2 cellular contexts compared by ENCODE assay signal in the genomic region with DNA sequence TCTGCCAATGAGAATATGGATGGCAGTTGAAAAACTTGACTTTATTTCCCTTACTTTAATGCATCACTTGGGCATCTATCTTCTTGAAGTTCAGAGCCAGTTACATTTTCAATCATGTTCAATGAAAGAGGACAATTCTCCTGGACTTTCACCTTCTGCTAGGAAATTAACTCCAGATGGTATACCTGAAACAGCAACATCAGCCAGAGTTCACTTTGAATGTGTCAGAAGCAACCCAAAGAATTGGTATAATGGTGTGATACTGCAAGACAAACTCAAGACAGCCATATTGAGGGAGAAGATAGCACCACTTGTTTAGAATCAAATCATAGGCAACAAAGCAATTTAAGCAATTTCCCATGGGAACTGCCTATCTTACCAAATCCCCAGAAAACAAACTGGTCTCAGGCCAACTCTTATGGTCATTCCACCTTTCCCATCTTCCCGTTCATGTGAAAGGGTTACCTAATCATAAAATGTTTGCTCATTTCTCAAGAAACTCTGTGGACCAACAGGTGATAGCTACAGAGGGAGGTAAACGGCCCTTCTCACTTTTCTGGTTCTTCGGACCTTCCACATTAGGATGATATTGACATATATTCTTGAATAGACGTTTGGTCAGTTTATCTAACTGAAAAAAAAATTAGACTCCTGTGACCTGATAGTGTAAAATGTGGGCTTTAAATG.
TF ChIP-seq lines count a peak whose summit lies in the region.

No MANE protein-coding gene starts in this region.

TF ChIP-seq in liver, 16 proteins besides CTCF, POLR2A, EP300 and RAD21:
- TF ChIP-seq, protein P1, sequence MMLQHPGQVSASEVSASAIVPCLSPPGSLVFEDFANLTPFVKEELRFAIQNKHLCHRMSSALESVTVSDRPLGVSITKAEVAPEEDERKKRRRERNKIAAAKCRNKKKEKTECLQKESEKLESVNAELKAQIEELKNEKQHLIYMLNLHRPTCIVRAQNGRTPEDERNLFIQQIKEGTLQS (IDR thresholded peaks at IDR 0.05) = no peak
- TF ChIP-seq SP1 (IDR thresholded peaks at IDR 0.05) = peak; percentile 32
- no peak for TF ChIP-seq GABPA (IDR thresholded peaks at IDR 0.05 in 1 of 2, conservative IDR thresholded peaks at IDR 0.05 in 1 of 2)
- peak in 1 of 2 donors; percentile 58 for TF ChIP-seq JUND (IDR thresholded peaks at IDR 0.05)
- peak; percentile 57 for TF ChIP-seq FOXA2 (IDR thresholded peaks at IDR 0.05)
- TF ChIP-seq, protein P2, sequence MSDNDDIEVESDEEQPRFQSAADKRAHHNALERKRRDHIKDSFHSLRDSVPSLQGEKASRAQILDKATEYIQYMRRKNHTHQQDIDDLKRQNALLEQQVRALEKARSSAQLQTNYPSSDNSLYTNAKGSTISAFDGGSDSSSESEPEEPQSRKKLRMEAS (IDR thresholded peaks at IDR 0.05) = peak; percentile 83
- TF ChIP-seq RXRA (IDR thresholded peaks at IDR 0.05) = peak; percentile 50 to 88
- TF ChIP-seq HNF4G (IDR thresholded peaks at IDR 0.05) = no peak
- TF ChIP-seq, protein P3, sequence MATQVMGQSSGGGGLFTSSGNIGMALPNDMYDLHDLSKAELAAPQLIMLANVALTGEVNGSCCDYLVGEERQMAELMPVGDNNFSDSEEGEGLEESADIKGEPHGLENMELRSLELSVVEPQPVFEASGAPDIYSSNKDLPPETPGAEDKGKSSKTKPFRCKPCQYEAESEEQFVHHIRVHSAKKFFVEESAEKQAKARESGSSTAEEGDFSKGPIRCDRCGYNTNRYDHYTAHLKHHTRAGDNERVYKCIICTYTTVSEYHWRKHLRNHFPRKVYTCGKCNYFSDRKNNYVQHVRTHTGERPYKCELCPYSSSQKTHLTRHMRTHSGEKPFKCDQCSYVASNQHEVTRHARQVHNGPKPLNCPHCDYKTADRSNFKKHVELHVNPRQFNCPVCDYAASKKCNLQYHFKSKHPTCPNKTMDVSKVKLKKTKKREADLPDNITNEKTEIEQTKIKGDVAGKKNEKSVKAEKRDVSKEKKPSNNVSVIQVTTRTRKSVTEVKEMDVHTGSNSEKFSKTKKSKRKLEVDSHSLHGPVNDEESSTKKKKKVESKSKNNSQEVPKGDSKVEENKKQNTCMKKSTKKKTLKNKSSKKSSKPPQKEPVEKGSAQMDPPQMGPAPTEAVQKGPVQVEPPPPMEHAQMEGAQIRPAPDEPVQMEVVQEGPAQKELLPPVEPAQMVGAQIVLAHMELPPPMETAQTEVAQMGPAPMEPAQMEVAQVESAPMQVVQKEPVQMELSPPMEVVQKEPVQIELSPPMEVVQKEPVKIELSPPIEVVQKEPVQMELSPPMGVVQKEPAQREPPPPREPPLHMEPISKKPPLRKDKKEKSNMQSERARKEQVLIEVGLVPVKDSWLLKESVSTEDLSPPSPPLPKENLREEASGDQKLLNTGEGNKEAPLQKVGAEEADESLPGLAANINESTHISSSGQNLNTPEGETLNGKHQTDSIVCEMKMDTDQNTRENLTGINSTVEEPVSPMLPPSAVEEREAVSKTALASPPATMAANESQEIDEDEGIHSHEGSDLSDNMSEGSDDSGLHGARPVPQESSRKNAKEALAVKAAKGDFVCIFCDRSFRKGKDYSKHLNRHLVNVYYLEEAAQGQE (IDR thresholded peaks at IDR 0.05) = peak; percentile 64
- TF ChIP-seq TAF1 (conservative IDR thresholded peaks at IDR 0.05) = no peak
- TF ChIP-seq NR2F2 (IDR thresholded peaks at IDR 0.05) = no peak
- no peak for TF ChIP-seq EGR1 (IDR thresholded peaks at IDR 0.05; ENCODE audit: low read depth in 2 of 2)
- TF ChIP-seq FOXA1 (IDR thresholded peaks at IDR 0.05) = peak; percentile 75
- peak; percentile 88 for TF ChIP-seq YY1 (IDR thresholded peaks at IDR 0.05)
- TF ChIP-seq HNF4A (conservative IDR thresholded peaks at IDR 0.05) = peak; percentile 72 to 88
- TF ChIP-seq, protein P4, sequence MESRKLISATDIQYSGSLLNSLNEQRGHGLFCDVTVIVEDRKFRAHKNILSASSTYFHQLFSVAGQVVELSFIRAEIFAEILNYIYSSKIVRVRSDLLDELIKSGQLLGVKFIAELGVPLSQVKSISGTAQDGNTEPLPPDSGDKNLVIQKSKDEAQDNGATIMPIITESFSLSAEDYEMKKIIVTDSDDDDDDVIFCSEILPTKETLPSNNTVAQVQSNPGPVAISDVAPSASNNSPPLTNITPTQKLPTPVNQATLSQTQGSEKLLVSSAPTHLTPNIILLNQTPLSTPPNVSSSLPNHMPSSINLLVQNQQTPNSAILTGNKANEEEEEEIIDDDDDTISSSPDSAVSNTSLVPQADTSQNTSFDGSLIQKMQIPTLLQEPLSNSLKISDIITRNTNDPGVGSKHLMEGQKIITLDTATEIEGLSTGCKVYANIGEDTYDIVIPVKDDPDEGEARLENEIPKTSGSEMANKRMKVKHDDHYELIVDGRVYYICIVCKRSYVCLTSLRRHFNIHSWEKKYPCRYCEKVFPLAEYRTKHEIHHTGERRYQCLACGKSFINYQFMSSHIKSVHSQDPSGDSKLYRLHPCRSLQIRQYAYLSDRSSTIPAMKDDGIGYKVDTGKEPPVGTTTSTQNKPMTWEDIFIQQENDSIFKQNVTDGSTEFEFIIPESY (IDR thresholded peaks at IDR 0.05) = peak; percentile 75
TF ChIP-seq in liver: peak in this region for 10.

TF ChIP-seq in HepG2, 621 proteins besides CTCF, POLR2A, EP300 and RAD21:
- TF ChIP-seq, protein P5, sequence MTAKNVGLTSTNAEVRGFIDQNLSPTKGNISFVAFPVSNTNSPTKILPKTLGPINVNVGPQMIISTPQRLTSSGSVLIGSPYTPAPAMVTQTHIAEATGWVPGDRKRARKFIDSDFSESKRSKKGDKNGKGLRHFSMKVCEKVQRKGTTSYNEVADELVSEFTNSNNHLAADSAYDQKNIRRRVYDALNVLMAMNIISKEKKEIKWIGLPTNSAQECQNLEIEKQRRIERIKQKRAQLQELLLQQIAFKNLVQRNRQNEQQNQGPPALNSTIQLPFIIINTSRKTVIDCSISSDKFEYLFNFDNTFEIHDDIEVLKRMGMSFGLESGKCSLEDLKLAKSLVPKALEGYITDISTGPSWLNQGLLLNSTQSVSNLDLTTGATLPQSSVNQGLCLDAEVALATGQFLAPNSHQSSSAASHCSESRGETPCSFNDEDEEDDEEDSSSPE (CRISPR knock-in tag; IDR thresholded peaks at IDR 0.05) = no peak
- TF ChIP-seq ZNF644 (CRISPR knock-in tag; IDR thresholded peaks at IDR 0.05; ENCODE audit: low read depth) (no peak), NFE2L2 (IDR thresholded peaks at IDR 0.05; ENCODE audit: low read length) (no peak), SAFB2 (CRISPR knock-in tag; IDR thresholded peaks at IDR 0.05; ENCODE audit: borderline replicate concordance, low read depth) (no peak), ZNF878 (CRISPR knock-in tag; IDR thresholded peaks at IDR 0.05) (no peak), ZNF543 (CRISPR knock-in tag; IDR thresholded peaks at IDR 0.05) (no peak), SUZ12 (IDR thresholded peaks at IDR 0.05; ENCODE audit: low read depth, low read length) (no peak), ZNF468 (CRISPR knock-in tag; IDR thresholded peaks at IDR 0.05) (no peak), HOXA9 (CRISPR knock-in tag; IDR thresholded peaks at IDR 0.05; ENCODE audit: borderline replicate concordance) (no peak), ZNF530 (CRISPR knock-in tag; IDR thresholded peaks at IDR 0.05; ENCODE audit: low read depth) (no peak), SPEN (CRISPR knock-in tag; IDR thresholded peaks at IDR 0.05; ENCODE audit: low read depth) (no peak), SOX13 (IDR thresholded peaks at IDR 0.05) (no peak), SOX13 (CRISPR knock-in tag; conservative IDR thresholded peaks at IDR 0.05 in 1 of 2, IDR thresholded peaks at IDR 0.05 in 1 of 2) (no peak), ZBTB7A (CRISPR knock-in tag; IDR thresholded peaks at IDR 0.05) (no peak), HHEX (CRISPR knock-in tag; IDR thresholded peaks at IDR 0.05) (no peak), ZNF501 (CRISPR knock-in tag; IDR thresholded peaks at IDR 0.05) (no peak), ZNF841 (CRISPR knock-in tag; IDR thresholded peaks at IDR 0.05; ENCODE audit: borderline replicate concordance) (no peak)
- TF ChIP-seq, protein P6, sequence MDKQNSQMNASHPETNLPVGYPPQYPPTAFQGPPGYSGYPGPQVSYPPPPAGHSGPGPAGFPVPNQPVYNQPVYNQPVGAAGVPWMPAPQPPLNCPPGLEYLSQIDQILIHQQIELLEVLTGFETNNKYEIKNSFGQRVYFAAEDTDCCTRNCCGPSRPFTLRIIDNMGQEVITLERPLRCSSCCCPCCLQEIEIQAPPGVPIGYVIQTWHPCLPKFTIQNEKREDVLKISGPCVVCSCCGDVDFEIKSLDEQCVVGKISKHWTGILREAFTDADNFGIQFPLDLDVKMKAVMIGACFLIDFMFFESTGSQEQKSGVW (CRISPR knock-in tag; IDR thresholded peaks at IDR 0.05; ENCODE audit: borderline replicate concordance) = no peak
- TF ChIP-seq, protein P7, sequence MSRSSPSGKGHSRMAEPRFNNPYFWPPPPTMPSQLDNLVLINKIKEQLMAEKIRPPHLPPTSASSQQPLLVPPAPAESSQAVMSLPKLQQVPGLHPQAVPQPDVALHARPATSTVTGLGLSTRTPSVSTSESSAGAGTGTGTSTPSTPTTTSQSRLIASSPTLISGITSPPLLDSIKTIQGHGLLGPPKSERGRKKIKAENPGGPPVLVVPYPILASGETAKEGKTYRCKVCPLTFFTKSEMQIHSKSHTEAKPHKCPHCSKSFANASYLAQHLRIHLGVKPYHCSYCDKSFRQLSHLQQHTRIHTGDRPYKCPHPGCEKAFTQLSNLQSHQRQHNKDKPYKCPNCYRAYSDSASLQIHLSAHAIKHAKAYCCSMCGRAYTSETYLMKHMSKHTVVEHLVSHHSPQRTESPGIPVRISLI (CRISPR knock-in tag; IDR thresholded peaks at IDR 0.05; ENCODE audit: borderline replicate concordance) = no peak
- TF ChIP-seq, protein P8, sequence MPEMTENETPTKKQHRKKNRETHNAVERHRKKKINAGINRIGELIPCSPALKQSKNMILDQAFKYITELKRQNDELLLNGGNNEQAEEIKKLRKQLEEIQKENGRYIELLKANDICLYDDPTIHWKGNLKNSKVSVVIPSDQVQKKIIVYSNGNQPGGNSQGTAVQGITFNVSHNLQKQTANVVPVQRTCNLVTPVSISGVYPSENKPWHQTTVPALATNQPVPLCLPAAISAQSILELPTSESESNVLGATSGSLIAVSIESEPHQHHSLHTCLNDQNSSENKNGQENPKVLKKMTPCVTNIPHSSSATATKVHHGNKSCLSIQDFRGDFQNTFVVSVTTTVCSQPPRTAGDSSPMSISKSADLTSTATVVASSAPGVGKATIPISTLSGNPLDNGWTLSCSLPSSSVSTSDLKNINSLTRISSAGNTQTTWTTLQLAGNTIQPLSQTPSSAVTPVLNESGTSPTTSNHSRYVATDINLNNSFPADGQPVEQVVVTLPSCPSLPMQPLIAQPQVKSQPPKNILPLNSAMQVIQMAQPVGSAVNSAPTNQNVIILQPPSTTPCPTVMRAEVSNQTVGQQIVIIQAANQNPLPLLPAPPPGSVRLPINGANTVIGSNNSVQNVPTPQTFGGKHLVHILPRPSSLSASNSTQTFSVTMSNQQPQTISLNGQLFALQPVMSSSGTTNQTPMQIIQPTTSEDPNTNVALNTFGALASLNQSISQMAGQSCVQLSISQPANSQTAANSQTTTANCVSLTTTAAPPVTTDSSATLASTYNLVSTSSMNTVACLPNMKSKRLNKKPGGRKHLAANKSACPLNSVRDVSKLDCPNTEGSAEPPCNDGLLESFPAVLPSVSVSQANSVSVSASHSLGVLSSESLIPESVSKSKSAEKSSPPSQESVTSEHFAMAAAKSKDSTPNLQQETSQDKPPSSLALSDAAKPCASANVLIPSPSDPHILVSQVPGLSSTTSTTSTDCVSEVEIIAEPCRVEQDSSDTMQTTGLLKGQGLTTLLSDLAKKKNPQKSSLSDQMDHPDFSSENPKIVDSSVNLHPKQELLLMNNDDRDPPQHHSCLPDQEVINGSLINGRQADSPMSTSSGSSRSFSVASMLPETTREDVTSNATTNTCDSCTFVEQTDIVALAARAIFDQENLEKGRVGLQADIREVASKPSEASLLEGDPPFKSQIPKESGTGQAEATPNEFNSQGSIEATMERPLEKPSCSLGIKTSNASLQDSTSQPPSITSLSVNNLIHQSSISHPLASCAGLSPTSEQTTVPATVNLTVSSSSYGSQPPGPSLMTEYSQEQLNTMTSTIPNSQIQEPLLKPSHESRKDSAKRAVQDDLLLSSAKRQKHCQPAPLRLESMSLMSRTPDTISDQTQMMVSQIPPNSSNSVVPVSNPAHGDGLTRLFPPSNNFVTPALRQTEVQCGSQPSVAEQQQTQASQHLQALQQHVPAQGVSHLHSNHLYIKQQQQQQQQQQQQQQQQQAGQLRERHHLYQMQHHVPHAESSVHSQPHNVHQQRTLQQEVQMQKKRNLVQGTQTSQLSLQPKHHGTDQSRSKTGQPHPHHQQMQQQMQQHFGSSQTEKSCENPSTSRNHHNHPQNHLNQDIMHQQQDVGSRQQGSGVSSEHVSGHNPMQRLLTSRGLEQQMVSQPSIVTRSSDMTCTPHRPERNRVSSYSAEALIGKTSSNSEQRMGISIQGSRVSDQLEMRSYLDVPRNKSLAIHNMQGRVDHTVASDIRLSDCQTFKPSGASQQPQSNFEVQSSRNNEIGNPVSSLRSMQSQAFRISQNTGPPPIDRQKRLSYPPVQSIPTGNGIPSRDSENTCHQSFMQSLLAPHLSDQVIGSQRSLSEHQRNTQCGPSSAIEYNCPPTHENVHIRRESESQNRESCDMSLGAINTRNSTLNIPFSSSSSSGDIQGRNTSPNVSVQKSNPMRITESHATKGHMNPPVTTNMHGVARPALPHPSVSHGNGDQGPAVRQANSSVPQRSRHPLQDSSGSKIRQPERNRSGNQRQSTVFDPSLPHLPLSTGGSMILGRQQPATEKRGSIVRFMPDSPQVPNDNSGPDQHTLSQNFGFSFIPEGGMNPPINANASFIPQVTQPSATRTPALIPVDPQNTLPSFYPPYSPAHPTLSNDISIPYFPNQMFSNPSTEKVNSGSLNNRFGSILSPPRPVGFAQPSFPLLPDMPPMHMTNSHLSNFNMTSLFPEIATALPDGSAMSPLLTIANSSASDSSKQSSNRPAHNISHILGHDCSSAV (CRISPR knock-in tag; IDR thresholded peaks at IDR 0.05; ENCODE audit: borderline replicate concordance) = no peak
